14 cellular contexts compared by ENCODE assay signal in the genomic region with DNA sequence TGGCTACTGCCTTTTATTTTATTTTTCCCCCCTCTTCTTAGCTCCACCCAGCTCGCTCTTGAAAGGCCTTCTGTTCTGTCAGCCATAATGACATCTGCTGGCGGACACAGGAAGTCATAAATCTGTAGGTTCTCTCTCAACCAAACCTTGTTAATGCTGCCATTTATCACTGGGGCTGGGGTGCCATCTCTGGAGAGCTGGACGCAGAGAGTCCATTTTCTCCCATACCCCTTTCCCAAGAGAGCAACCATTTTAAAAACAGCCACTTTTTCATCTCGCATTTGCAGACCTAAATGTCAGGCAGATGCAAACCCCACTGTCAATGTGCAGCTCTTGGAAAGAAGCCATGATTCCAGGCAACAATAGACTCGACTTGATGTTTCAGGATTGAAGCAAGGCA. TPM values are rescaled to one million over a fixed set of nuclear protein-coding genes. Genes with fewer than 3 reads are reported as not detected.
DNase-seq lines count a peak whose midpoint lies in the region; ATAC-seq and TF ChIP-seq lines count a peak whose summit lies in the region.
"Had no signal": no experiment of that assay in that cellular context is flagged by ENCODE, and none has a peak within 500 bp of the region (broad histone marks: within the 10 kb centered on the region; RNA-seq: fewer than 3 reads in every experiment).

No MANE protein-coding gene starts in this region.

- peak; percentile 83 for DNase-seq in COLO668 (lab: John Stamatoyannopoulos, UW; ENCODE audit: unreplicated experiment)
- DNase-seq in NCI-H1417 treated with DMSO at 0.1 percent for 48 hours (lab: John Stamatoyannopoulos, UW) = peak; percentile 65
- DNase-seq in fibroblast of lung (ENCODE audit: low read depth in 2 of 2) = peak; percentile 46 to 49
- no peak for DNase-seq in dedifferentiated amniotic fluid mesenchymal stem cell (ENCODE audit: extremely low spot score)
- no peak for DNase-seq in NCI-H1048 (lab: John Stamatoyannopoulos, UW)
- no peak for DNase-seq in activated naive CD4-positive, alpha-beta T cell treated with anti-CD3 and anti-CD28 coated beads, Interleukin-2, amount 50 U/mL, for 72 hours (ENCODE audit: low spot score in 2 of 2)
- DNase-seq: activated naive CD4-positive, alpha-beta T cell treated with anti-CD3 and anti-CD28 coated beads, Interleukin-2, amount 10 ng/mL, durations not matched to agents 7 days and 5 days; HFFc6; IMR-90; lower lobe of right lung had no signal

- H4K20me1 ChIP-seq in OCI-LY3 (ENCODE audit: insufficient read depth, low read length) = no peaks in the 10 kb centered on the region
- no peaks in the 10 kb centered on the region for H4K20me1 ChIP-seq in fibroblast of lung (ENCODE audit: control insufficient read depth, extremely low read depth, insufficient read depth, low read length)
- H4K20me1 ChIP-seq: BLaER1 treated with 17β-estradiol and CSF1 and Interleukin-3, amounts not matched to agents 10 nM and 100 nM had no signal

- H3K9me3 ChIP-seq in OCI-LY3 (ENCODE audit: insufficient read depth, low read length) = no peaks in the 10 kb centered on the region
- H3K9me3 ChIP-seq in fibroblast of lung (ENCODE audit: control insufficient read depth, insufficient read depth, low read depth, low read length) = no peaks in the 10 kb centered on the region
- H3K9me3 ChIP-seq: BLaER1 treated with 17β-estradiol and CSF1 and Interleukin-3, amounts not matched to agents 10 nM and 100 nM; lower lobe of right lung had no signal

- H3K27me3 ChIP-seq in OCI-LY3 (ENCODE audit: low read depth, low read length) (no peaks in the 10 kb centered on the region), fibroblast of lung (ENCODE audit: control insufficient read depth, insufficient read depth, low read length) (no peaks in the 10 kb centered on the region)
- H3K27me3 ChIP-seq: BLaER1 treated with 17β-estradiol and CSF1 and Interleukin-3, amounts not matched to agents 10 nM and 100 nM had no signal

- H3K4me2 ChIP-seq in OCI-LY3 (ENCODE audit: low read length) (peak overlapping the region; percentile 45), fibroblast of lung (ENCODE audit: extremely low read depth, insufficient read depth, low read length) (no peak overlapping the region)
- H3K4me2 ChIP-seq: BLaER1 treated with 17β-estradiol and CSF1 and Interleukin-3, amounts not matched to agents 10 nM and 100 nM had no signal

- TF ChIP-seq CTCF in OCI-LY3 (IDR thresholded peaks at IDR 0.05; ENCODE audit: low read depth, low read length) (peak; percentile 60), fibroblast of lung (conservative IDR thresholded peaks at IDR 0.05 in 1 of 2, IDR thresholded peaks at IDR 0.05 in 1 of 2; ENCODE audit: low read depth in 1 of 2, low read length in 2 of 2) (peak in 1 of 2 donors; percentile 30)

- H3K36me3 ChIP-seq in OCI-LY3 (replicated peaks; ENCODE audit: low read depth, low read length) = no peaks in the 10 kb centered on the region
- no peaks in the 10 kb centered on the region for H3K36me3 ChIP-seq in fibroblast of lung (ENCODE audit: control insufficient read depth, insufficient read depth, low read length)
- H3K36me3 ChIP-seq: BLaER1 treated with 17β-estradiol and CSF1 and Interleukin-3, amounts not matched to agents 10 nM and 100 nM; lower lobe of right lung had no signal

- H3K27ac Mint-ChIP-seq in activated naive CD4-positive, alpha-beta T cell treated with anti-CD3 and anti-CD28 coated beads, Interleukin-2, amount 50 U/mL, for 72 hours = peak overlapping the region in 1 of 2 donors; percentile 15
- H3K27ac Mint-ChIP-seq: activated naive CD4-positive, alpha-beta T cell treated with anti-CD3 and anti-CD28 coated beads, Interleukin-2, amount 10 ng/mL, durations not matched to agents 7 days and 5 days; HFFc6 had no signal

- H3K27ac ChIP-seq in OCI-LY3 (ENCODE audit: low read length) = no peak overlapping the region
- H3K27ac ChIP-seq in fibroblast of lung (ENCODE audit: insufficient read depth, low read length) = no peak overlapping the region
- H3K27ac ChIP-seq: BLaER1 treated with 17β-estradiol and CSF1 and Interleukin-3, amounts not matched to agents 10 nM and 100 nM; epithelial cell of prostate; lower lobe of right lung had no signal

- H3K9me3 Mint-ChIP-seq in activated naive CD4-positive, alpha-beta T cell treated with anti-CD3 and anti-CD28 coated beads, Interleukin-2, amount 50 U/mL, for 72 hours = peaks cover 3 to 13% of the 10 kb centered on the region in 2 donors

- H3K9ac ChIP-seq in OCI-LY3 (ENCODE audit: low read length) (no peak overlapping the region), fibroblast of lung (ENCODE audit: insufficient read depth, low read length) (no peak overlapping the region)
- H3K9ac ChIP-seq: BLaER1 treated with 17β-estradiol and CSF1 and Interleukin-3, amounts not matched to agents 10 nM and 100 nM had no signal

- H3K4me1 ChIP-seq in OCI-LY3 (ENCODE audit: low read length) = peaks cover 18% of the 10 kb centered on the region
- no peaks in the 10 kb centered on the region for H3K4me1 ChIP-seq in fibroblast of lung (ENCODE audit: control insufficient read depth, extremely low read depth, insufficient read depth, low read length)
- H3K4me1 ChIP-seq: lower lobe of right lung had no signal

- no peak overlapping the region; the same call in 1 of the 2 replicates for H3K4me3 ChIP-seq in OCI-LY3 (ENCODE audit: low read length)
- H3K4me3 ChIP-seq in fibroblast of lung (replicated peaks in 1 of 4; ENCODE audit: control extremely low read depth in 1 of 4, insufficient read depth in 1 of 4, low read depth in 3 of 4, low read length in 4 of 4) = no peak overlapping the region
- H3K4me3 ChIP-seq: BLaER1 treated with 17β-estradiol and CSF1 and Interleukin-3, amounts not matched to agents 10 nM and 100 nM; lower lobe of right lung had no signal

- peak overlapping the region; percentile 89 for H2AFZ ChIP-seq in OCI-LY3 (ENCODE audit: low read depth, low read length)
- no peak overlapping the region for H2AFZ ChIP-seq in fibroblast of lung (ENCODE audit: low read length)

- no peaks in the 10 kb centered on the region for H3K79me2 ChIP-seq in OCI-LY3 (ENCODE audit: low read length)
- H3K79me2 ChIP-seq in fibroblast of lung (ENCODE audit: control insufficient read depth, insufficient read depth, low read length) = no peaks in the 10 kb centered on the region

- peaks cover 0 to 6% of the 10 kb centered on the region in 2 donors for H3K36me3 Mint-ChIP-seq in activated naive CD4-positive, alpha-beta T cell treated with anti-CD3 and anti-CD28 coated beads, Interleukin-2, amount 50 U/mL, for 72 hours
- H3K36me3 Mint-ChIP-seq: activated naive CD4-positive, alpha-beta T cell treated with anti-CD3 and anti-CD28 coated beads, Interleukin-2, amount 10 ng/mL, durations not matched to agents 7 days and 5 days had no signal

- ATAC-seq in GM19395 (IDR thresholded peaks at IDR 0.05; ENCODE audit: unreplicated experiment) = no peak
- no peak for ATAC-seq in activated naive CD4-positive, alpha-beta T cell treated with anti-CD3 and anti-CD28 coated beads, Interleukin-2, amount 50 U/mL, for 72 hours
- ATAC-seq: lower lobe of right lung had no signal

RNA-seq across cellular contexts. Expression of gene TSHZ2, which starts 13.0 kb away (rescaled TPM):
- total RNA-seq in fibroblast of lung = 2.6 and 5.4 TPM in 2 replicates
- polyA plus RNA-seq in fibroblast of lung = 0.15 and 0.59 TPM in 2 replicates
- 0.21 and 0.88 TPM in 2 replicates for polyA plus RNA-seq in fibroblast of lung (2012)
- polyA minus RNA-seq in fibroblast of lung (ENCODE audit: low replicate concordance) = 1.6 TPM in 1 of 2 replicates, not detected in the other
- total RNA-seq in activated naive CD4-positive, alpha-beta T cell treated with anti-CD3 and anti-CD28 coated beads, Interleukin-2, amount 50 U/mL, for 72 hours = 10 to 100 TPM; 31.4 to 91.0 TPM
- total RNA-seq: HFFc6 had no signal

Comparison
In these comparisons a context has a peak if more than half of its experiments do, and no peak if none do; other contexts are left out.
1. DNase-seq: peak in COLO668 (single experiment), NCI-H1417 treated with DMSO at 0.1 percent for 48 hours (single experiment) and fibroblast of lung (2 of 2); none in dedifferentiated amniotic fluid mesenchymal stem cell (single experiment), NCI-H1048 (single experiment) and activated naive CD4-positive, alpha-beta T cell treated with anti-CD3 and anti-CD28 coated beads, Interleukin-2, amount 50 U/mL, for 72 hours (0 of 2).